15 cellular contexts compared by ENCODE assay signal in genomic region chr9:113715086-113715485, GRCh38.
A peak's percentile ranks its signal among the peaks of the same experiment; 100 is the strongest.
DNase-seq lines count a peak whose midpoint lies in the region; ATAC-seq and TF ChIP-seq lines count a peak whose summit lies in the region.
"Had no signal": no experiment of that assay in that cellular context is flagged by ENCODE, and none has a peak within 500 bp of the region (broad histone marks: within the 10 kb centered on the region; RNA-seq: fewer than 3 reads in every experiment).

No MANE protein-coding gene starts in this region.

- H3K4me1 ChIP-seq in GM23248 (ENCODE audit: insufficient read depth) (no peaks in the 10 kb centered on the region), body of pancreas (peaks cover 6% of the 10 kb centered on the region), neural progenitor cell (no peaks in the 10 kb centered on the region)
- H3K4me1 ChIP-seq: psoas muscle had no signal

- peak; percentile 67 for DNase-seq in AG08396 (ENCODE audit: low spot score)
- peak; percentile 80 for DNase-seq in GM23248
- peak; percentile 58 for DNase-seq in brain microvascular endothelial cell
- peak; percentile 1 for DNase-seq in kidney glomerular epithelial cell (lab: John Stamatoyannopoulos, UW)
- no peak for DNase-seq in body of pancreas
- no peak for DNase-seq in neural progenitor cell (ENCODE audit: low spot score)
- no peak for DNase-seq in DMS114 treated with DMSO at 0.1 percent for 48 hours (lab: John Stamatoyannopoulos, UW; ENCODE audit: unreplicated experiment)
- no peak for DNase-seq in CD14-positive monocyte (ENCODE audit: low spot score)
- DNase-seq: activated CD4-positive, alpha-beta T cell treated with anti-CD3 and anti-CD28 coated beads, Interleukin-2, amount 10 ng/mL, durations not matched to agents 24 days and 14 days; PC-9; psoas muscle; T-cell had no signal

- TF ChIP-seq POLR2A in body of pancreas (IDR thresholded peaks at IDR 0.05) = no peak

- H3K4me3 Mint-ChIP-seq in neural progenitor cell = no peak overlapping the region
- no peak overlapping the region for H3K4me3 Mint-ChIP-seq in CD14-positive monocyte
- H3K4me3 Mint-ChIP-seq: activated CD4-positive, alpha-beta T cell treated with anti-CD3 and anti-CD28 coated beads, Interleukin-2, amount 10 ng/mL, durations not matched to agents 24 days and 14 days; central memory CD8-positive, alpha-beta T cell; stimulated activated effector memory CD8-positive, alpha-beta T cell treated with anti-CD3 and anti-CD28 coated beads, Interleukin-12 subunit alpha, Interleukin-12 subunit beta, amount 100 ng/mL, for 72 hours; T-cell had no signal

- H4K20me1 ChIP-seq in GM23248 (ENCODE audit: insufficient read depth) = no peaks in the 10 kb centered on the region
- no peaks in the 10 kb centered on the region for H4K20me1 ChIP-seq in neural progenitor cell (ENCODE audit: low read depth)
- H4K20me1 ChIP-seq: BLaER1 had no signal

- H3F3A ChIP-seq in GM23248 (ENCODE audit: insufficient read depth) (no peaks in the 10 kb centered on the region), neural progenitor cell (ENCODE audit: low read depth) (no peaks in the 10 kb centered on the region)

- 6 to 9% methylated on average over 5 of the region's 5 CpGs for WGBS in GM23248 (ENCODE audit: low coverage in 1 of 2, low lambda C conversion rate in 2 of 2, missing lambda C conversion rate in 2 of 2), 2 experiments
- 93 to 94% methylated on average over 5 of the region's 5 CpGs for WGBS in body of pancreas, 2 donors

- H3K27ac ChIP-seq in GM23248 = no peak overlapping the region
- H3K27ac ChIP-seq in brain microvascular endothelial cell = no peak overlapping the region
- H3K27ac ChIP-seq in body of pancreas = no peak overlapping the region
- no peak overlapping the region for H3K27ac ChIP-seq in neural progenitor cell
- H3K27ac ChIP-seq: BLaER1, PC-9, psoas muscle had no signal

- H3K36me3 ChIP-seq in GM23248 (ENCODE audit: low read depth) (no peaks in the 10 kb centered on the region), brain microvascular endothelial cell (replicated peaks) (no peaks in the 10 kb centered on the region), body of pancreas (replicated peaks in 1 of 2; ENCODE audit: insufficient read depth in 1 of 2, low read depth in 2 of 2) (no peaks in the 10 kb centered on the region), neural progenitor cell (no peaks in the 10 kb centered on the region)
- H3K36me3 ChIP-seq: BLaER1 had no signal

- H3K27me3 Mint-ChIP-seq in neural progenitor cell (ENCODE audit: insufficient read depth, low read depth) (peaks cover 13% of the 10 kb centered on the region), CD14-positive monocyte (ENCODE audit: low read depth in 3 of 3) (peaks cover 1 to 8% (median 4%) of the 10 kb centered on the region in 3 donors)

- H3K4me1 Mint-ChIP-seq in neural progenitor cell (no peaks in the 10 kb centered on the region), CD14-positive monocyte (no peaks in the 10 kb centered on the region)
- H3K4me1 Mint-ChIP-seq: activated CD4-positive, alpha-beta T cell treated with anti-CD3 and anti-CD28 coated beads, Interleukin-2, amount 10 ng/mL, durations not matched to agents 24 days and 14 days; T-cell had no signal

- ATAC-seq in body of pancreas = no peak
- ATAC-seq: psoas muscle; stimulated activated effector memory CD8-positive, alpha-beta T cell treated with anti-CD3 and anti-CD28 coated beads, Interleukin-12 subunit alpha, Interleukin-12 subunit beta, amount 100 ng/mL, for 72 hours; T-cell had no signal

- intact Hi-C loops in body of pancreas (cut with DNase I) = no loop called here
- intact Hi-C loops in CD14-positive monocyte (cut with micrococcal nuclease) = no loop called here

- peaks cover 19% of the 10 kb centered on the region for H3K27me3 ChIP-seq in GM23248 (replicated peaks; ENCODE audit: insufficient read depth)
- no peaks in the 10 kb centered on the region for H3K27me3 ChIP-seq in brain microvascular endothelial cell (replicated peaks)
- no peaks in the 10 kb centered on the region for H3K27me3 ChIP-seq in body of pancreas
- no peaks in the 10 kb centered on the region for H3K27me3 ChIP-seq in neural progenitor cell
- H3K27me3 ChIP-seq: BLaER1 had no signal

- H2AFZ ChIP-seq in GM23248 (no peak overlapping the region), neural progenitor cell (replicated peaks) (no peak overlapping the region)
- H2AFZ ChIP-seq: PC-9 had no signal

- H3K9me3 Mint-ChIP-seq in neural progenitor cell (peaks cover 10% of the 10 kb centered on the region), CD14-positive monocyte (peaks cover 0 to 17% (median 9%) of the 10 kb centered on the region in 7 donors)

- H3K36me3 Mint-ChIP-seq in neural progenitor cell (no peaks in the 10 kb centered on the region), CD14-positive monocyte (no peaks in the 10 kb centered on the region)
- H3K36me3 Mint-ChIP-seq: stimulated activated effector memory CD8-positive, alpha-beta T cell treated with anti-CD3 and anti-CD28 coated beads, Interleukin-12 subunit alpha, Interleukin-12 subunit beta, amount 100 ng/mL, for 72 hours; T-cell had no signal

- H3K4me2 ChIP-seq in GM23248 (ENCODE audit: unreplicated experiment) (no peak overlapping the region), neural progenitor cell (no peak overlapping the region)
- H3K4me2 ChIP-seq: BLaER1, PC-9 had no signal

- no peak overlapping the region for H3K27ac Mint-ChIP-seq in neural progenitor cell
- no peak overlapping the region for H3K27ac Mint-ChIP-seq in CD14-positive monocyte
- H3K27ac Mint-ChIP-seq: activated CD4-positive, alpha-beta T cell treated with anti-CD3 and anti-CD28 coated beads, Interleukin-2, amount 10 ng/mL, durations not matched to agents 24 days and 14 days; stimulated activated effector memory CD8-positive, alpha-beta T cell treated with anti-CD3 and anti-CD28 coated beads, Interleukin-12 subunit alpha, Interleukin-12 subunit beta, amount 100 ng/mL, for 72 hours; T-cell had no signal

- H3K9me2 ChIP-seq in GM23248 (ENCODE audit: insufficient read depth) = no peaks in the 10 kb centered on the region

- H3K79me2 ChIP-seq in GM23248 (ENCODE audit: insufficient read depth) = no peaks in the 10 kb centered on the region
- no peaks in the 10 kb centered on the region for H3K79me2 ChIP-seq in neural progenitor cell (ENCODE audit: low read depth)

- in situ Hi-C loops in GM23248 (cut with MboI) = no loop called here
- in situ Hi-C loops in brain microvascular endothelial cell (cut with HindIII; ENCODE audit: low pct_ligation_motif_present, low sequenced_read_pairs) = no loop called here

- H3K4me3 ChIP-seq in GM23248 = no peak overlapping the region
- no peak overlapping the region for H3K4me3 ChIP-seq in brain microvascular endothelial cell (ENCODE audit: low read depth, low read length)
- H3K4me3 ChIP-seq in body of pancreas = no peak overlapping the region
- no peak overlapping the region for H3K4me3 ChIP-seq in neural progenitor cell
- H3K4me3 ChIP-seq: BLaER1, PC-9, psoas muscle had no signal

- no peak overlapping the region for H3K9ac ChIP-seq in GM23248
- no peak overlapping the region for H3K9ac ChIP-seq in neural progenitor cell
- H3K9ac ChIP-seq: BLaER1 had no signal

- H3K9me3 ChIP-seq in GM23248 (ENCODE audit: low read depth) (no peaks in the 10 kb centered on the region), body of pancreas (no peaks in the 10 kb centered on the region), neural progenitor cell (ENCODE audit: low read depth) (no peaks in the 10 kb centered on the region)

- TF ChIP-seq CTCF in brain microvascular endothelial cell (IDR thresholded peaks at IDR 0.05; ENCODE audit: low read depth, low read length, missing control alignments) = no peak
- TF ChIP-seq CTCF in body of pancreas (IDR thresholded peaks at IDR 0.05) = no peak
- TF ChIP-seq CTCF in neural progenitor cell (IDR thresholded peaks at IDR 0.05) = no peak
- no peak for TF ChIP-seq CTCF in CD14-positive monocyte (IDR thresholded peaks at IDR 0.05)

Comparison
In these comparisons a context has a peak if more than half of its experiments do, and no peak if none do; other contexts are left out.
1. DNase-seq: peak in AG08396 (single experiment), GM23248 (single experiment), brain microvascular endothelial cell (single experiment) and kidney glomerular epithelial cell (single experiment); none in body of pancreas (0 of 4), neural progenitor cell (single experiment), DMS114 treated with DMSO at 0.1 percent for 48 hours (single experiment) and CD14-positive monocyte (single experiment).